ENCODE assay signal across 26 cellular contexts in the genomic region with DNA sequence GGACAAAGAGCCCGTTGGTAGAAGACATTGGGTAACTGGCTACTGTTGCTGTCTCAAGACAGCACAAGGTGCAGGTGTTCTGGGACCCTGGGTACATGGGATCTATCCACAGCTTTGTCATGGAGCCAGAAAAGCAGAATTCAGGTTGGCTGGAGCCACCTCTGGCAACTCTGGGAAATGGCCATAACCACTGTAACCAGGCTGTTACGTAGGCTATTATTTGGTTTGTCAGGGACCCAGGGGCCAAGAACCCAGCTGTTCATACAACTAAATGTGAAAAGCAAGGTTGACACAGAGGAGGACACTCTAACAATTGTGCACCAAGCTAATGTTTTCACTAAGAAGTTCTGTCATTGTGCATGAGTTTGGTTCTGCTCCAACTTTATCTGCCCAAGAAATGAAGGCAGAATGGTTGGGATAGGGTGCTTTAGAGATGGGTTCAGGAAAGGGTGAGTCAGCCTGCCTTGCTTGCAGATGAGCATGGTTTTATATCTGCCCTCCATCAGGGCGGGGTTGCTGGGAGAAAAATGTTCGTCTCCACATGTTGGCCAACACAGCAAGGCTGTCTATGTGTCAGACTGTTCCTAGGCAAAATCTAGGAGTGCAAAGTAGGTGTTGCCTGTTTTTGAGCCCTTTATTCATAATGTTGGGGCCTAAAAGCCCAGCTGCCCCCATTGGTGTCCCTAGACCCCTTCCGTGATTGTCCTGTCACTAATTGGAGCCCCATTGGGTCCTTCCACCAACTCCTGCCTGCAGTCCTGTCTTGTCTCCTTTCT.
DNase-seq lines count a peak whose midpoint lies in the region; ATAC-seq, FAIRE-seq and TF ChIP-seq lines count a peak whose summit lies in the region.
"Had no signal": no experiment of that assay in that cellular context is flagged by ENCODE, and none has a peak within 500 bp of the region (broad histone marks: within the 10 kb centered on the region; RNA-seq: fewer than 3 reads in every experiment).

No MANE protein-coding gene starts in this region.

- no peak for FAIRE-seq in pancreas (lab: Jason Lieb, UNC)
- no peak for FAIRE-seq in kidney (lab: Jason Lieb, UNC)
- FAIRE-seq: urothelium cell line had no signal

- peak; percentile 50 for ATAC-seq in WTC11
- ATAC-seq in pancreas = peak; percentile 54 to 94 (median 82)
- ATAC-seq: activated naive CD8-positive, alpha-beta T cell treated with anti-CD3 and anti-CD28 coated beads, Interleukin-2, amount 50 U/mL, for 24 hours; CD8-positive, alpha-beta T cell; left lung; right lobe of liver; stimulated activated memory B cell treated with anti-CD40 and anti-IgM and Interleukin-4, amounts not matched to agents 10 μg/mL and 1 μg/mL and 100 μg/mL, for 72 hours had no signal

- H3K4me1 ChIP-seq in pancreas (no peaks in the 10 kb centered on the region), kidney (ENCODE audit: control insufficient read depth in 1 of 2, insufficient read depth in 1 of 2, low read depth in 1 of 2, low read length in 2 of 2) (no peaks in the 10 kb centered on the region)
- H3K4me1 ChIP-seq: left lung, right lobe of liver, testis had no signal

- POLR2A ChIA-PET in WTC11 (lab: Charles Lee) = no interaction called here

- H3K36me3 ChIP-seq in pancreas (no peaks in the 10 kb centered on the region), kidney (ENCODE audit: control insufficient read depth in 1 of 2, insufficient read depth in 2 of 2, low read length in 2 of 2) (no peaks in the 10 kb centered on the region)
- H3K36me3 ChIP-seq: left lung, right lobe of liver had no signal

- no peak overlapping the region for H3K27ac ChIP-seq in pancreas
- no peak overlapping the region for H3K27ac ChIP-seq in kidney (ENCODE audit: low read depth in 2 of 2, low read length in 2 of 2)
- H3K27ac ChIP-seq: left lung, right lobe of liver, testis had no signal

- H3K27me3 ChIP-seq in pancreas = no peaks in the 10 kb centered on the region
- H3K27me3 ChIP-seq: left lung, right lobe of liver, testis had no signal

- no peak for TF ChIP-seq CTCF in WTC11 (IDR thresholded peaks at IDR 0.05)
- TF ChIP-seq CTCF in pancreas (IDR thresholded peaks at IDR 0.05) = no peak
- TF ChIP-seq CTCF in kidney (IDR thresholded peaks at IDR 0.05; ENCODE audit: borderline replicate concordance, extremely low read depth, insufficient read depth) = no peak

- intact Hi-C loops in pancreas (cut with DNase I) (no loop called here), kidney (cut with DNase I) (no loop called here)

- H3K27ac Mint-ChIP-seq in WTC11 = no peak overlapping the region
- H3K27ac Mint-ChIP-seq: activated CD4-positive, alpha-beta T cell treated with anti-CD3 and anti-CD28 coated beads, Interleukin-2, amount 10 ng/mL, durations not matched to agents 7 days and 5 days; activated naive CD8-positive, alpha-beta T cell treated with anti-CD3 and anti-CD28 coated beads, Interleukin-2, amount 50 U/mL, for 24 hours; activated T-cell treated with anti-CD3 and anti-CD28 coated beads, Interleukin-2, amount 50 U/mL, for 24 hours; CD8-positive, alpha-beta T cell; IgD-negative memory B cell; stimulated activated memory B cell treated with anti-CD40 and anti-IgM and Interleukin-4, amounts not matched to agents 10 μg/mL and 1 μg/mL and 100 μg/mL, for 72 hours had no signal

- peaks cover 26% of the 10 kb centered on the region for H3K9me3 Mint-ChIP-seq in WTC11
- H3K9me3 Mint-ChIP-seq: activated CD4-positive, alpha-beta T cell treated with anti-CD3 and anti-CD28 coated beads, Interleukin-2, amount 10 ng/mL, durations not matched to agents 7 days and 5 days; activated naive CD8-positive, alpha-beta T cell treated with anti-CD3 and anti-CD28 coated beads, Interleukin-2, amount 50 U/mL, for 24 hours; activated T-cell treated with anti-CD3 and anti-CD28 coated beads, Interleukin-2, amount 50 U/mL, for 24 hours; central memory CD8-positive, alpha-beta T cell had no signal

- H3K4me3 ChIP-seq in pancreas (no peak overlapping the region), kidney (ENCODE audit: low read length in 2 of 2) (no peak overlapping the region)
- H3K4me3 ChIP-seq: left lung, right lobe of liver, testis had no signal

- H3K9me3 ChIP-seq in pancreas (no peaks in the 10 kb centered on the region), kidney (ENCODE audit: control insufficient read depth in 1 of 2, low read length in 2 of 2) (peaks cover 3 to 6% of the 10 kb centered on the region in 2 donors)
- H3K9me3 ChIP-seq: right lobe of liver, testis had no signal

- WGBS in pancreas, 2 donors = 66 to 77% methylated on average over 5 of the region's 5 CpGs

- CTCF ChIA-PET in WTC11 (lab: Charles Lee) = interaction anchor here (1.0 to 1.1 kb wide), 2 partner anchors 28 to 35 kb away, joined by 3 to 6 read pairs; no protein-coding TSS in a partner anchor

- H3K4me1 Mint-ChIP-seq in WTC11 = no peaks in the 10 kb centered on the region
- H3K4me1 Mint-ChIP-seq: activated CD4-positive, alpha-beta T cell treated with anti-CD3 and anti-CD28 coated beads, Interleukin-2, amount 10 ng/mL, durations not matched to agents 7 days and 5 days; activated naive CD8-positive, alpha-beta T cell treated with anti-CD3 and anti-CD28 coated beads, Interleukin-2, amount 50 U/mL, for 24 hours; central memory CD8-positive, alpha-beta T cell; IgD-negative memory B cell; stimulated activated memory B cell treated with anti-CD40 and anti-IgM and Interleukin-4, amounts not matched to agents 10 μg/mL and 1 μg/mL and 100 μg/mL, for 72 hours had no signal

- H3K9ac ChIP-seq in kidney (ENCODE audit: low read length in 2 of 2) = no peak overlapping the region

- no peaks in the 10 kb centered on the region for H3K27me3 Mint-ChIP-seq in WTC11 (ENCODE audit: low read depth)
- H3K27me3 Mint-ChIP-seq: activated CD4-positive, alpha-beta T cell treated with anti-CD3 and anti-CD28 coated beads, Interleukin-2, amount 10 ng/mL, durations not matched to agents 7 days and 5 days; activated T-cell treated with anti-CD3 and anti-CD28 coated beads, Interleukin-2, amount 50 U/mL, for 24 hours; IgD-negative memory B cell had no signal

- H3K36me3 Mint-ChIP-seq in WTC11 = peaks cover 11% of the 10 kb centered on the region
- H3K36me3 Mint-ChIP-seq: CD8-positive, alpha-beta T cell; stimulated activated memory B cell treated with anti-CD40 and anti-IgM and Interleukin-4, amounts not matched to agents 10 μg/mL and 1 μg/mL and 100 μg/mL, for 72 hours had no signal

- DNase-seq in EL (peak; percentile 48), M059J (ENCODE audit: low read depth) (peak; percentile 62), WTC11 (ENCODE audit: low spot score) (no peak), pancreas (peak in 2 of 6 donors; percentile 34 to 63), NCI-H2196 (lab: John Stamatoyannopoulos, UW; ENCODE audit: unreplicated experiment) (no peak), kidney (no peak)
- DNase-seq in stimulated activated naive CD4-positive, alpha-beta T cell treated with Interleukin-2 at 50 U/mL for 16 hours (lab: John Stamatoyannopoulos, UW) = no peak
- DNase-seq: activated CD4-positive, alpha-beta T cell treated with anti-CD3 and anti-CD28 coated beads, Interleukin-2, amount 10 ng/mL, durations not matched to agents 7 days and 5 days; activated naive CD8-positive, alpha-beta T cell treated with anti-CD3 and anti-CD28 coated beads, Interleukin-2, amount 50 U/mL, for 24 hours; activated T-cell treated with anti-CD3 and anti-CD28 coated beads, Interleukin-2, amount 50 U/mL, for 24 hours; CD8-positive, alpha-beta T cell; GF-D8; left lung; NCI-H1105 treated with DMSO at 0.1 percent for 48 hours; NCI-H446; NCI-H82; right lobe of liver; Right ventricle myocardium superior; stimulated activated CD4-positive, alpha-beta T cell treated with anti-CD3 and anti-CD28 coated beads, Interleukin-4, amount 100 ng/mL, for 24 hours; SW 1271; T-helper 9 cell; testis had no signal

- H3K4me3 Mint-ChIP-seq in WTC11 = no peak overlapping the region
- H3K4me3 Mint-ChIP-seq: activated CD4-positive, alpha-beta T cell treated with anti-CD3 and anti-CD28 coated beads, Interleukin-2, amount 10 ng/mL, durations not matched to agents 7 days and 5 days; activated naive CD8-positive, alpha-beta T cell treated with anti-CD3 and anti-CD28 coated beads, Interleukin-2, amount 50 U/mL, for 24 hours; activated T-cell treated with anti-CD3 and anti-CD28 coated beads, Interleukin-2, amount 50 U/mL, for 24 hours; CD8-positive, alpha-beta T cell; central memory CD8-positive, alpha-beta T cell; IgD-negative memory B cell; stimulated activated memory B cell treated with anti-CD40 and anti-IgM and Interleukin-4, amounts not matched to agents 10 μg/mL and 1 μg/mL and 100 μg/mL, for 72 hours had no signal

TF ChIP-seq in WTC11, 78 proteins besides CTCF, POLR2A, EP300 and RAD21 (continues in another document):
- TF ChIP-seq TEAD1 (CRISPR knock-in tag; IDR thresholded peaks at IDR 0.05) = no peak
- TF ChIP-seq GTF2I (CRISPR knock-in tag; conservative IDR thresholded peaks at IDR 0.05) = no peak
- no peak for TF ChIP-seq CREM (CRISPR knock-in tag; IDR thresholded peaks at IDR 0.05)
- TF ChIP-seq, protein P1, sequence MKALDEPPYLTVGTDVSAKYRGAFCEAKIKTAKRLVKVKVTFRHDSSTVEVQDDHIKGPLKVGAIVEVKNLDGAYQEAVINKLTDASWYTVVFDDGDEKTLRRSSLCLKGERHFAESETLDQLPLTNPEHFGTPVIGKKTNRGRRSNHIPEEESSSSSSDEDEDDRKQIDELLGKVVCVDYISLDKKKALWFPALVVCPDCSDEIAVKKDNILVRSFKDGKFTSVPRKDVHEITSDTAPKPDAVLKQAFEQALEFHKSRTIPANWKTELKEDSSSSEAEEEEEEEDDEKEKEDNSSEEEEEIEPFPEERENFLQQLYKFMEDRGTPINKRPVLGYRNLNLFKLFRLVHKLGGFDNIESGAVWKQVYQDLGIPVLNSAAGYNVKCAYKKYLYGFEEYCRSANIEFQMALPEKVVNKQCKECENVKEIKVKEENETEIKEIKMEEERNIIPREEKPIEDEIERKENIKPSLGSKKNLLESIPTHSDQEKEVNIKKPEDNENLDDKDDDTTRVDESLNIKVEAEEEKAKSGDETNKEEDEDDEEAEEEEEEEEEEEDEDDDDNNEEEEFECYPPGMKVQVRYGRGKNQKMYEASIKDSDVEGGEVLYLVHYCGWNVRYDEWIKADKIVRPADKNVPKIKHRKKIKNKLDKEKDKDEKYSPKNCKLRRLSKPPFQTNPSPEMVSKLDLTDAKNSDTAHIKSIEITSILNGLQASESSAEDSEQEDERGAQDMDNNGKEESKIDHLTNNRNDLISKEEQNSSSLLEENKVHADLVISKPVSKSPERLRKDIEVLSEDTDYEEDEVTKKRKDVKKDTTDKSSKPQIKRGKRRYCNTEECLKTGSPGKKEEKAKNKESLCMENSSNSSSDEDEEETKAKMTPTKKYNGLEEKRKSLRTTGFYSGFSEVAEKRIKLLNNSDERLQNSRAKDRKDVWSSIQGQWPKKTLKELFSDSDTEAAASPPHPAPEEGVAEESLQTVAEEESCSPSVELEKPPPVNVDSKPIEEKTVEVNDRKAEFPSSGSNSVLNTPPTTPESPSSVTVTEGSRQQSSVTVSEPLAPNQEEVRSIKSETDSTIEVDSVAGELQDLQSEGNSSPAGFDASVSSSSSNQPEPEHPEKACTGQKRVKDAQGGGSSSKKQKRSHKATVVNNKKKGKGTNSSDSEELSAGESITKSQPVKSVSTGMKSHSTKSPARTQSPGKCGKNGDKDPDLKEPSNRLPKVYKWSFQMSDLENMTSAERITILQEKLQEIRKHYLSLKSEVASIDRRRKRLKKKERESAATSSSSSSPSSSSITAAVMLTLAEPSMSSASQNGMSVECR (CRISPR knock-in tag; IDR thresholded peaks at IDR 0.05; ENCODE audit: borderline replicate concordance) = no peak

Comparison
In these comparisons a context has a peak if more than half of its experiments do, and no peak if none do; other contexts are left out.
1. DNase-seq: peak in EL (single experiment) and M059J (single experiment); none in WTC11 (single experiment), NCI-H2196 (single experiment), stimulated activated naive CD4-positive, alpha-beta T cell treated with Interleukin-2 at 50 U/mL for 16 hours (single experiment) and kidney (single experiment).